ENCODE assay signal across 8 cellular contexts in genomic region chr2:134919360-134920210, GRCh38. TPM values are rescaled to one million over a fixed set of nuclear protein-coding genes. Genes with fewer than 3 reads are reported as not detected.
DNase-seq lines count a peak whose midpoint lies in the region; ATAC-seq and TF ChIP-seq lines count a peak whose summit lies in the region.

No MANE protein-coding gene starts in this region.

- peak overlapping the region; percentile 99 for H3K27ac ChIP-seq in suprapubic skin

- TF ChIP-seq CTCF in epithelial cell of esophagus (IDR thresholded peaks at IDR 0.05; ENCODE audit: insufficient read depth, low read depth, low read length, missing control alignments) (no peak), suprapubic skin (IDR thresholded peaks at IDR 0.05) (no peak)

- H3K9me3 ChIP-seq in suprapubic skin, result no peaks in the 10 kb centered on the region

- H3K4me1 Mint-ChIP-seq in naive B cell, result peaks cover 33 to 58% (median 46%) of the 10 kb centered on the region in 3 donors

- DNase-seq in NCI-H2081 (lab: John Stamatoyannopoulos, UW), result peak; percentile 4 to 39
- no peak for DNase-seq in NCI-H2081 treated with DMSO at 0.1 percent for 48 hours (lab: John Stamatoyannopoulos, UW)
- peak; percentile 17 for DNase-seq in NCI-H1105 treated with DMSO at 0.1 percent for 48 hours (lab: John Stamatoyannopoulos, UW)
- DNase-seq in activated CD4-positive, alpha-beta T cell treated with anti-CD3 and anti-CD28 coated beads, Interleukin-2, amount 50 U/mL, for 48 hours, result peak; percentile 53 to 60
- DNase-seq in epithelial cell of esophagus (ENCODE audit: low read depth), result peak; percentile 40
- peak; percentile 27 for DNase-seq in naive B cell
- DNase-seq in suprapubic skin (ENCODE audit: low spot score in 2 of 2), result peak in 1 of 2 donors; percentile 79

- H3K4me3 ChIP-seq in epithelial cell of esophagus (ENCODE audit: low read length) (peak overlapping the region; percentile 84), suprapubic skin (peak overlapping the region; percentile 93)

- no peaks in the 10 kb centered on the region for H3K27me3 Mint-ChIP-seq in naive B cell

- H3K27ac Mint-ChIP-seq in naive B cell, result peak overlapping the region; percentile 94 to 100 (median 98)

- H3K9me3 Mint-ChIP-seq in naive B cell, result no peaks in the 10 kb centered on the region

- no peaks in the 10 kb centered on the region for H3K36me3 ChIP-seq in suprapubic skin

- peak overlapping the region; percentile 90 to 100 (median 98) for H3K4me3 Mint-ChIP-seq in naive B cell

- WGBS in suprapubic skin, result 2% methylated on average over 29 of the region's 29 CpGs

- TF ChIP-seq EP300 in suprapubic skin (IDR thresholded peaks at IDR 0.05), result no peak

- no peaks in the 10 kb centered on the region for H3K27me3 ChIP-seq in suprapubic skin

- no peak for ATAC-seq in naive B cell (ENCODE audit: low read depth in 2 of 2)
- ATAC-seq in HG02870 (IDR thresholded peaks at IDR 0.05; ENCODE audit: unreplicated experiment), result no peak

- no peak for TF ChIP-seq POLR2A in suprapubic skin (IDR thresholded peaks at IDR 0.05)

- peaks cover 43% of the 10 kb centered on the region for H3K4me1 ChIP-seq in suprapubic skin

- peaks cover 0 to 11% of the 10 kb centered on the region in 2 donors for H3K36me3 Mint-ChIP-seq in naive B cell

RNA-seq across cellular contexts. Expression of gene CCNT2, which starts 1.0 kb away (rescaled TPM):
- 10 to 100 TPM; 28.9 to 37.3 (median 33.3) TPM for polyA plus RNA-seq in naive B cell (ENCODE audit: low read depth in 6 of 6)
- total RNA-seq in suprapubic skin, result 10 to 100 TPM; 24.0 to 55.8 (median 33.0) TPM
